8 cellular contexts compared by ENCODE assay signal in genomic region chr5:142655339-142656267, GRCh38. TPM values are rescaled to one million over a fixed set of nuclear protein-coding genes. Genes with fewer than 3 reads are reported as not detected.
A peak's percentile ranks its signal among the peaks of the same experiment; 100 is the strongest.
DNase-seq lines count a peak whose midpoint lies in the region; ATAC-seq and TF ChIP-seq lines count a peak whose summit lies in the region.

No MANE protein-coding gene starts in this region.

- H3K4me1 ChIP-seq in endodermal cell (ENCODE audit: control insufficient read depth, insufficient read depth, low read length), result no peaks in the 10 kb centered on the region

- 26 to 34% methylated on average over 9 to 13 of the region's 13 CpGs for WGBS in endodermal cell (ENCODE audit: insufficient coverage in 1 of 2, insufficient read length in 1 of 2), 2 experiments

- no peaks in the 10 kb centered on the region for H3K9me3 Mint-ChIP-seq in activated CD8-positive, alpha-beta memory T cell treated with anti-CD3 and anti-CD28 coated beads, Interleukin-2, amount 10 ng/mL, durations not matched to agents 7 days and 5 days (ENCODE audit: low read depth)
- no peaks in the 10 kb centered on the region for H3K9me3 Mint-ChIP-seq in endodermal cell
- H3K9me3 Mint-ChIP-seq in mesothelial cell of epicardium, result no peaks in the 10 kb centered on the region

- DNase-seq in NCI-H1436 (lab: John Stamatoyannopoulos, UW) (peak; percentile 46), NCI-H1436 treated with DMSO at 0.1 percent for 48 hours (lab: John Stamatoyannopoulos, UW) (no peak), NOMO-1 (lab: John Stamatoyannopoulos, UW; ENCODE audit: unreplicated experiment in 2 of 2) (peak; percentile 53 to 63), endodermal cell (peak; percentile 96), mesothelial cell of epicardium (ENCODE audit: low spot score in 2 of 2, unreplicated experiment in 2 of 2) (peak; percentile 64 to 90)
- peak; percentile 70 for DNase-seq in activated CD8-positive, alpha-beta memory T cell treated with anti-CD3 and anti-CD28 coated beads, Interleukin-2, amount 10 ng/mL, durations not matched to agents 7 days and 5 days
- DNase-seq in stimulated activated CD8-positive, alpha-beta memory T cell treated with anti-CD3 and anti-CD28 coated beads, Interleukin-4, amount 100 ng/mL, for 24 hours (ENCODE audit: low read depth), result peak; percentile 57

- H3K4me1 Mint-ChIP-seq in activated CD8-positive, alpha-beta memory T cell treated with anti-CD3 and anti-CD28 coated beads, Interleukin-2, amount 10 ng/mL, durations not matched to agents 7 days and 5 days, result no peaks in the 10 kb centered on the region
- H3K4me1 Mint-ChIP-seq in endodermal cell (peaks cover 15% of the 10 kb centered on the region), mesothelial cell of epicardium (no peaks in the 10 kb centered on the region)

- H3K36me3 Mint-ChIP-seq in activated CD8-positive, alpha-beta memory T cell treated with anti-CD3 and anti-CD28 coated beads, Interleukin-2, amount 10 ng/mL, durations not matched to agents 7 days and 5 days, result no peaks in the 10 kb centered on the region
- no peaks in the 10 kb centered on the region for H3K36me3 Mint-ChIP-seq in endodermal cell (ENCODE audit: low read depth)
- H3K36me3 Mint-ChIP-seq in mesothelial cell of epicardium, result no peaks in the 10 kb centered on the region

- ATAC-seq in HG03442 (IDR thresholded peaks at IDR 0.05; ENCODE audit: unreplicated experiment), result peak; percentile 71
- ATAC-seq in activated CD8-positive, alpha-beta memory T cell treated with anti-CD3 and anti-CD28 coated beads, Interleukin-2, amount 10 ng/mL, durations not matched to agents 7 days and 5 days, result peak; percentile 82

- H3K27me3 Mint-ChIP-seq in activated CD8-positive, alpha-beta memory T cell treated with anti-CD3 and anti-CD28 coated beads, Interleukin-2, amount 10 ng/mL, durations not matched to agents 7 days and 5 days, result peaks cover 24% of the 10 kb centered on the region
- H3K27me3 Mint-ChIP-seq in endodermal cell (ENCODE audit: insufficient read depth) (peaks cover 2% of the 10 kb centered on the region), mesothelial cell of epicardium (ENCODE audit: low read depth) (peaks cover 7% of the 10 kb centered on the region)

- CTCF ChIA-PET in activated CD8-positive, alpha-beta memory T cell treated with anti-CD3 and anti-CD28 coated beads, Interleukin-2, amount 10 ng/mL, durations not matched to agents 7 days and 5 days (lab: Charles Lee), result interaction anchor here (0.7 to 3.6 kb wide), 37 partner anchors 8 to 958 kb away, joined by 3 to 51 read pairs (median 5); no protein-coding TSS in a partner anchor

- peak; percentile 100 for TF ChIP-seq CTCF in endodermal cell (conservative IDR thresholded peaks at IDR 0.05)
- TF ChIP-seq CTCF in mesothelial cell of epicardium (IDR thresholded peaks at IDR 0.05; ENCODE audit: unreplicated experiment), result peak; percentile 84

- H3K36me3 ChIP-seq in endodermal cell (ENCODE audit: control insufficient read depth, insufficient read depth, low read length), result no peaks in the 10 kb centered on the region

- no peaks in the 10 kb centered on the region for H3K9me3 ChIP-seq in endodermal cell (ENCODE audit: control insufficient read depth, low read length)

- no peak overlapping the region for H3K9ac ChIP-seq in endodermal cell (ENCODE audit: extremely low read depth, low read length, poor library complexity, severe bottlenecking)

- H3K4me3 ChIP-seq in endodermal cell (ENCODE audit: low read length), result no peak overlapping the region

- no peak overlapping the region for H3K4me3 Mint-ChIP-seq in activated CD8-positive, alpha-beta memory T cell treated with anti-CD3 and anti-CD28 coated beads, Interleukin-2, amount 10 ng/mL, durations not matched to agents 7 days and 5 days
- H3K4me3 Mint-ChIP-seq in endodermal cell, result no peak overlapping the region
- H3K4me3 Mint-ChIP-seq in mesothelial cell of epicardium, result no peak overlapping the region

- H3K27me3 ChIP-seq in endodermal cell (ENCODE audit: control insufficient read depth, insufficient read depth, low read length, poor library complexity, severe bottlenecking), result no peaks in the 10 kb centered on the region

- no peak overlapping the region for H3K27ac ChIP-seq in endodermal cell (ENCODE audit: low read depth, low read length)

- H3K27ac Mint-ChIP-seq in activated CD8-positive, alpha-beta memory T cell treated with anti-CD3 and anti-CD28 coated beads, Interleukin-2, amount 10 ng/mL, durations not matched to agents 7 days and 5 days, result no peak overlapping the region
- H3K27ac Mint-ChIP-seq in endodermal cell (no peak overlapping the region), mesothelial cell of epicardium (no peak overlapping the region)

RNA-seq across cellular contexts. Expression of gene FGF1, which starts 30.3 kb away (rescaled TPM):
- total RNA-seq in activated CD8-positive, alpha-beta memory T cell treated with anti-CD3 and anti-CD28 coated beads, Interleukin-2, amount 10 ng/mL, durations not matched to agents 7 days and 5 days, result not detected
- total RNA-seq in endodermal cell (under 1 TPM in 1 of 2 donors, not detected in 1; 0.77 TPM), mesothelial cell of epicardium (0.07 TPM in 1 of 3 replicates, not detected in the others)
- polyA plus RNA-seq in endodermal cell (2013, experiment 1 of 2), result 0.28 TPM
- polyA plus RNA-seq in endodermal cell (2013, experiment 2 of 2), result 0.54 TPM
